In genomic region chr11:861105-861479, GRCh38 we compare ENCODE assay signal across 18 cellular contexts. TPM values are rescaled to one million over a fixed set of nuclear protein-coding genes. Genes with fewer than 3 reads are reported as not detected.
DNase-seq lines count a peak whose midpoint lies in the region; ATAC-seq and TF ChIP-seq lines count a peak whose summit lies in the region.
"Had no signal": no experiment of that assay in that cellular context is flagged by ENCODE, and none has a peak within 500 bp of the region (broad histone marks: within the 10 kb centered on the region; RNA-seq: fewer than 3 reads in every experiment).

No MANE protein-coding gene starts in this region.

- POLR2A ChIA-PET in HEK293 (lab: Yijun Ruan, JAX) = no interaction called here

- no peaks in the 10 kb centered on the region for H3K27me3 ChIP-seq in lower lobe of right lung (ENCODE audit: low read depth)

- H3K4me1 Mint-ChIP-seq in central memory CD8-positive, alpha-beta T cell = peaks cover 7% of the 10 kb centered on the region

- TF ChIP-seq CTCF in HEK293 (tag by site-specific recombination; IDR thresholded peaks at IDR 0.05) = no peak
- TF ChIP-seq CTCF in lower lobe of right lung (IDR thresholded peaks at IDR 0.05) = no peak

- ATAC-seq in central memory CD8-positive, alpha-beta T cell (replicated peaks; ENCODE audit: extremely low read depth, poor library complexity, severe bottlenecking) = no peak
- ATAC-seq in GM19455 (IDR thresholded peaks at IDR 0.05; ENCODE audit: unreplicated experiment) = no peak
- no peak for ATAC-seq in lower lobe of right lung

- peak; percentile 63 for DNase-seq in COR-L47 (lab: John Stamatoyannopoulos, UW)
- peak; percentile 80 for DNase-seq in NCI-H2107 (lab: John Stamatoyannopoulos, UW)
- DNase-seq in central memory CD8-positive, alpha-beta T cell (ENCODE audit: low spot score in 2 of 2) = no peak
- no peak for DNase-seq in stimulated activated CD4-positive, alpha-beta T cell treated with anti-CD3 and anti-CD28 coated beads, Interleukin-4, amount 100 ng/mL, for 1 hour
- no peak for DNase-seq in lower lobe of right lung
- DNase-seq in middle frontal gyrus (ENCODE audit: extremely low spot score, low spot score) = no peak
- DNase-seq: CD8-positive, alpha-beta memory T cell; DMS53; GM23248; Kasumi-1; NCI-H1930; NCI-H2227 treated with DMSO at 0.1 percent for 48 hours; NCI-H748 treated with DMSO at 0.1 percent for 48 hours; Right ventricle myocardium superior; SK-N-SH; T-helper 1 cell had no signal

- no peaks in the 10 kb centered on the region for H3K27me3 Mint-ChIP-seq in central memory CD8-positive, alpha-beta T cell
- H3K27me3 Mint-ChIP-seq: CD8-positive, alpha-beta memory T cell had no signal

- H3K27ac ChIP-seq in HEK293 (ENCODE audit: extremely low read depth, low read depth, low read length) = no peak overlapping the region
- H3K27ac ChIP-seq in lower lobe of right lung = no peak overlapping the region
- H3K27ac ChIP-seq: GM23248 had no signal

- H3K4me1 ChIP-seq in HEK293 (ENCODE audit: control insufficient read depth, insufficient read depth, low read length) (no peaks in the 10 kb centered on the region), lower lobe of right lung (peaks cover 16% of the 10 kb centered on the region)

- H3K9me3 Mint-ChIP-seq in central memory CD8-positive, alpha-beta T cell = no peaks in the 10 kb centered on the region
- H3K9me3 Mint-ChIP-seq: CD8-positive, alpha-beta memory T cell had no signal

- H3K36me3 ChIP-seq in HEK293 (ENCODE audit: control insufficient read depth in 2 of 2, insufficient read depth in 1 of 2, low read length in 2 of 2) (peaks cover 0 to 3% of the 10 kb centered on the region in 2 experiments; a peak in 1 of 3 replicates), lower lobe of right lung (peaks cover 42% of the 10 kb centered on the region)

- H3K4me3 Mint-ChIP-seq in central memory CD8-positive, alpha-beta T cell = no peak overlapping the region
- H3K4me3 Mint-ChIP-seq: CD8-positive, alpha-beta memory T cell had no signal

- H3K9me3 ChIP-seq in HEK293 (ENCODE audit: control insufficient read depth, insufficient read depth, low read depth, low read length) (no peaks in the 10 kb centered on the region), lower lobe of right lung (no peaks in the 10 kb centered on the region)
- H3K9me3 ChIP-seq: SK-N-SH had no signal

- H3K36me3 Mint-ChIP-seq in central memory CD8-positive, alpha-beta T cell (ENCODE audit: insufficient read depth) = peaks cover 4% of the 10 kb centered on the region
- H3K36me3 Mint-ChIP-seq: CD8-positive, alpha-beta memory T cell had no signal

- CTCF ChIA-PET in HEK293 (lab: Yijun Ruan, JAX) = interaction anchor here (0.6 to 1.6 kb wide), 4 partner anchors 13 to 342 kb away, joined by 3 to 5 read pairs (median 3); no protein-coding TSS in a partner anchor

- intact Hi-C loops in lower lobe of right lung (cut with DNase I) = no loop called here

- H3K4me3 ChIP-seq in HEK293 (ENCODE audit: low read depth, low read length) (no peak overlapping the region), lower lobe of right lung (no peak overlapping the region)
- H3K4me3 ChIP-seq: GM23248 had no signal

- peak overlapping the region; percentile 29 for H3K27ac Mint-ChIP-seq in central memory CD8-positive, alpha-beta T cell (ENCODE audit: low read depth)
- H3K27ac Mint-ChIP-seq: CD8-positive, alpha-beta memory T cell had no signal

TF ChIP-seq in HEK293, 187 proteins besides CTCF, POLR2A, EP300 and RAD21:
- TF ChIP-seq ZNF423 (tag by site-specific recombination; IDR thresholded peaks at IDR 0.05) (0 out of 2 replicates have a peak, but pooled peaks have one; percentile 51), GLIS2 (tag by site-specific recombination; IDR thresholded peaks at IDR 0.05) (peak; percentile 9; the same call in 1 of the 2 replicates), ZFP69B (tag by site-specific recombination; IDR thresholded peaks at IDR 0.05) (peak; percentile 73), ZNF23 (tag by site-specific recombination; IDR thresholded peaks at IDR 0.05; ENCODE audit: borderline replicate concordance) (no peak), ZIC2 (tag by site-specific recombination; IDR thresholded peaks at IDR 0.05) (peak; percentile 50; the same call in 1 of the 2 replicates), ZNF324 (tag by site-specific recombination; IDR thresholded peaks at IDR 0.05) (no peak), ZNF175 (tag by site-specific recombination; IDR thresholded peaks at IDR 0.05) (no peak), GLIS1 (tag by site-specific recombination; IDR thresholded peaks at IDR 0.05) (peak; percentile 95), KLF1 (tag by site-specific recombination; IDR thresholded peaks at IDR 0.05) (peak; percentile 49; the same call in 1 of the 2 replicates)
- TF ChIP-seq, protein P1, sequence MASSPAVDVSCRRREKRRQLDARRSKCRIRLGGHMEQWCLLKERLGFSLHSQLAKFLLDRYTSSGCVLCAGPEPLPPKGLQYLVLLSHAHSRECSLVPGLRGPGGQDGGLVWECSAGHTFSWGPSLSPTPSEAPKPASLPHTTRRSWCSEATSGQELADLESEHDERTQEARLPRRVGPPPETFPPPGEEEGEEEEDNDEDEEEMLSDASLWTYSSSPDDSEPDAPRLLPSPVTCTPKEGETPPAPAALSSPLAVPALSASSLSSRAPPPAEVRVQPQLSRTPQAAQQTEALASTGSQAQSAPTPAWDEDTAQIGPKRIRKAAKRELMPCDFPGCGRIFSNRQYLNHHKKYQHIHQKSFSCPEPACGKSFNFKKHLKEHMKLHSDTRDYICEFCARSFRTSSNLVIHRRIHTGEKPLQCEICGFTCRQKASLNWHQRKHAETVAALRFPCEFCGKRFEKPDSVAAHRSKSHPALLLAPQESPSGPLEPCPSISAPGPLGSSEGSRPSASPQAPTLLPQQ (tag by site-specific recombination; IDR thresholded peaks at IDR 0.05) = peak; percentile 62
TF ChIP-seq in HEK293: peak in this region for 7.

RNA-seq across cellular contexts. Expression of gene TSPAN4, which starts 18.4 kb away (rescaled TPM):
- total RNA-seq in lower lobe of right lung = 140 TPM

RNA-seq across cellular contexts. Expression of gene POLR2L, which starts 18.8 kb away (rescaled TPM):
- 127 TPM for total RNA-seq in lower lobe of right lung

RNA-seq across cellular contexts. Expression of gene CD151, which starts 28.3 kb away (rescaled TPM):
- total RNA-seq in lower lobe of right lung = 387 TPM

RNA-seq across cellular contexts. Expression of gene CRACR2B, which starts 33.4 kb away (rescaled TPM):
- 43.6 TPM for total RNA-seq in lower lobe of right lung

RNA-seq across cellular contexts. Expression of gene PNPLA2, which starts 42.4 kb away (rescaled TPM):
- total RNA-seq in lower lobe of right lung = 137 TPM

Comparison
In these comparisons a context has a peak if more than half of its experiments do, and no peak if none do; other contexts are left out.
1. DNase-seq: peak in COR-L47 (single experiment) and NCI-H2107 (single experiment); none in central memory CD8-positive, alpha-beta T cell (0 of 2), stimulated activated CD4-positive, alpha-beta T cell treated with anti-CD3 and anti-CD28 coated beads, Interleukin-4, amount 100 ng/mL, for 1 hour (single experiment), lower lobe of right lung (single experiment) and middle frontal gyrus (single experiment).